ENCODE assay signal across 8 cellular contexts in genomic region chr16:54237-54581, GRCh38. TPM values are rescaled to one million over a fixed set of nuclear protein-coding genes. Genes with fewer than 3 reads are reported as not detected.
DNase-seq lines count a peak whose midpoint lies in the region; ATAC-seq, FAIRE-seq and TF ChIP-seq lines count a peak whose summit lies in the region.

No MANE protein-coding gene starts in this region.

- intact Hi-C loops in CD4-positive, alpha-beta memory T cell (cut with micrococcal nuclease) = no loop called here
- intact Hi-C loops in endothelial cell of umbilical vein (cut with micrococcal nuclease) = no loop called here
- intact Hi-C loops in ovary (cut with DNase I) = no loop called here

- H2AFZ ChIP-seq in OCI-LY1 (ENCODE audit: low read length) (no peak overlapping the region; the same call in 1 of the 2 replicates), endothelial cell of umbilical vein (ENCODE audit: low read depth, low read length) (peak overlapping the region; percentile 32)

- peaks cover 16 to 40% (median 24%) of the 10 kb centered on the region in 4 donors for H3K4me1 Mint-ChIP-seq in CD4-positive, alpha-beta memory T cell

- TF ChIP-seq EP300 in ovary (IDR thresholded peaks at IDR 0.05) = no peak

- H4K20me1 ChIP-seq in OCI-LY1 (ENCODE audit: insufficient read depth, low read length) = no peaks in the 10 kb centered on the region
- H4K20me1 ChIP-seq in endothelial cell of umbilical vein (replicated peaks; ENCODE audit: control insufficient read depth, extremely low read depth, insufficient read depth, low read length) = no peaks in the 10 kb centered on the region

- DNase-seq in CD4-positive, alpha-beta memory T cell = peak in 1 of 5 donors; percentile 20
- DNase-seq in endothelial cell of umbilical vein (ENCODE audit: low read depth, low spot score) (no peak), ovary (peak in 1 of 5 donors; percentile 22), GM19240 (ENCODE audit: insufficient read length, low spot score) (no peak), GM12891 (ENCODE audit: insufficient read length, low spot score) (no peak)

- peaks cover 14 to 23% of the 10 kb centered on the region in 2 donors for H3K36me3 Mint-ChIP-seq in CD4-positive, alpha-beta memory T cell

- H3K4me3 Mint-ChIP-seq in CD4-positive, alpha-beta memory T cell = peak overlapping the region; percentile 90 to 99 (median 97)

- TF ChIP-seq POLR2A in endothelial cell of umbilical vein (IDR thresholded peaks at IDR 0.05; ENCODE audit: low read depth, low read length) = no peak
- TF ChIP-seq POLR2A in ovary (IDR thresholded peaks at IDR 0.05) = no peak
- TF ChIP-seq POLR2A in GM12891 (IDR thresholded peaks at IDR 0.05; ENCODE audit: low read depth, low read length) = no peak

- peaks cover 29% of the 10 kb centered on the region for H3K4me1 ChIP-seq in CD4-positive, alpha-beta memory T cell (ENCODE audit: insufficient read depth, low read length)
- H3K4me1 ChIP-seq in OCI-LY1 (ENCODE audit: insufficient read depth, low read length, severe bottlenecking) (peaks cover 26% of the 10 kb centered on the region), endothelial cell of umbilical vein (ENCODE audit: control insufficient read depth, extremely low read depth, insufficient read depth, low read length) (peaks cover 5% of the 10 kb centered on the region), ovary (ENCODE audit: insufficient read depth) (peaks cover 2% of the 10 kb centered on the region)

- H3K27ac ChIP-seq in CD4-positive, alpha-beta memory T cell (ENCODE audit: low read depth, low read length) = peak overlapping the region; percentile 60
- H3K27ac ChIP-seq in OCI-LY1 (ENCODE audit: low read depth, low read length, poor library complexity, severe bottlenecking) (peak overlapping the region; percentile 43), endothelial cell of umbilical vein (ENCODE audit: insufficient read depth, low read depth, low read length) (no peak overlapping the region), ovary (peak overlapping the region in 1 of 2 donors; percentile 57)

- H3F3A ChIP-seq in OCI-LY1 (ENCODE audit: insufficient read depth, low read length) = no peaks in the 10 kb centered on the region

- FAIRE-seq in endothelial cell of umbilical vein (lab: Jason Lieb, UNC) (no peak), GM12891 (lab: Jason Lieb, UNC) (no peak)

- H3K27ac Mint-ChIP-seq in CD4-positive, alpha-beta memory T cell = peak overlapping the region in 5 of 7 donors; percentile 35 to 89 (median 69)

- H3K27me3 Mint-ChIP-seq in CD4-positive, alpha-beta memory T cell = no peaks in the 10 kb centered on the region

- BruUV-seq in endothelial cell of umbilical vein (replicated peaks; lab: Mats Ljungman, UMichigan) = TSS peak; percentile 13

- H3K36me3 ChIP-seq in CD4-positive, alpha-beta memory T cell (ENCODE audit: insufficient read depth, low read length) = peaks cover 11% of the 10 kb centered on the region
- H3K36me3 ChIP-seq in OCI-LY1 (ENCODE audit: insufficient read depth, low read length) (peaks cover 70% of the 10 kb centered on the region), endothelial cell of umbilical vein (ENCODE audit: control insufficient read depth in 2 of 2, extremely low read depth in 1 of 2, insufficient read depth in 2 of 2, low read length in 2 of 2) (peaks cover 0 to 29% of the 10 kb centered on the region in 2 experiments), ovary (no peaks in the 10 kb centered on the region)

- TF ChIP-seq CTCF in OCI-LY1 (IDR thresholded peaks at IDR 0.05; ENCODE audit: low read length) (no peak), endothelial cell of umbilical vein (IDR thresholded peaks at IDR 0.05; ENCODE audit: extremely low read depth in 1 of 2, insufficient read depth in 1 of 2, low read depth in 1 of 2, low read length in 2 of 2) (no peak), ovary (IDR thresholded peaks at IDR 0.05) (no peak)

- CTCF ChIA-PET in CD4-positive, alpha-beta memory T cell (lab: Charles Lee; ENCODE audit: partially characterized antibody) = interaction anchor here (2.1 kb wide), 3 partner anchors 9 to 128 kb away, joined by 5 to 10 read pairs (median 6); no protein-coding TSS in a partner anchor
- CTCF ChIA-PET in endothelial cell of umbilical vein (lab: Charles Lee) = interaction anchor here (1.2 to 1.7 kb wide), 3 partner anchors 11 to 43 kb away, joined by 3 to 20 read pairs (median 7); no protein-coding TSS in a partner anchor

- peak overlapping the region; percentile 57 to 84 for H3K4me3 ChIP-seq in CD4-positive, alpha-beta memory T cell (ENCODE audit: low read length in 2 of 2)
- H3K4me3 ChIP-seq in OCI-LY1 (ENCODE audit: low read depth, low read length, poor library complexity, severe bottlenecking) = peak overlapping the region; percentile 74
- H3K4me3 ChIP-seq in endothelial cell of umbilical vein (replicated peaks in 1 of 3; ENCODE audit: insufficient read depth in 1 of 3, low read depth in 1 of 3, low read length in 3 of 3) = peak overlapping the region; percentile 20 to 59 (median 49)
- H3K4me3 ChIP-seq in ovary = peak overlapping the region; percentile 69

- peaks cover 0 to 2% (median 0%) of the 10 kb centered on the region in 8 donors for H3K9me3 Mint-ChIP-seq in CD4-positive, alpha-beta memory T cell

- dilution Hi-C loops in endothelial cell of umbilical vein (cut with MboI; ENCODE audit: extremely low pct_ligation_motif_present, low sequenced_read_pairs) = no loop called here

- ATAC-seq in HG03354 (IDR thresholded peaks at IDR 0.05; ENCODE audit: poor library complexity, severe bottlenecking, unreplicated experiment) (no peak), HG03039 (IDR thresholded peaks at IDR 0.05; ENCODE audit: unreplicated experiment) (no peak)

- POLR2A ChIA-PET in CD4-positive, alpha-beta memory T cell (lab: Charles Lee; ENCODE audit: partially characterized antibody) = interaction anchor here (1.2 to 2.1 kb wide), 4 partner anchors 15 to 301 kb away, joined by 4 to 22 read pairs (median 8); partner anchors contain the start of genes FAM234A and MPG
- POLR2A ChIA-PET in endothelial cell of umbilical vein (lab: Charles Lee) = no interaction called here

- no peaks in the 10 kb centered on the region for H3K9me1 ChIP-seq in endothelial cell of umbilical vein (replicated peaks; ENCODE audit: control insufficient read depth, extremely low read depth, insufficient read depth, low read length)

- 29 to 41% (median 36%) methylated on average over 12 of the region's 12 CpGs for WGBS in ovary, 3 donors

- H3K9ac ChIP-seq in OCI-LY1 (ENCODE audit: low read length) (peak overlapping the region; percentile 95), endothelial cell of umbilical vein (replicated peaks; ENCODE audit: extremely low read depth, insufficient read depth, low read length) (peak overlapping the region; percentile 22)

- no peaks in the 10 kb centered on the region for H3K27me3 ChIP-seq in CD4-positive, alpha-beta memory T cell (ENCODE audit: insufficient read depth, low read length)
- H3K27me3 ChIP-seq in OCI-LY1 (ENCODE audit: insufficient read depth, low read length) (no peaks in the 10 kb centered on the region), endothelial cell of umbilical vein (ENCODE audit: control insufficient read depth in 2 of 2, insufficient read depth in 2 of 2, low read length in 2 of 2) (no peaks in the 10 kb centered on the region), ovary (no peaks in the 10 kb centered on the region)

- H3K4me2 ChIP-seq in OCI-LY1 (ENCODE audit: low read length) (peak overlapping the region; percentile 79), endothelial cell of umbilical vein (ENCODE audit: insufficient read depth, low read length) (peak overlapping the region; percentile 33)

- H3K79me2 ChIP-seq in OCI-LY1 (ENCODE audit: insufficient read depth, low read length) (peaks cover 26% of the 10 kb centered on the region), endothelial cell of umbilical vein (ENCODE audit: control insufficient read depth, insufficient read depth, low read length) (peaks cover 16% of the 10 kb centered on the region)

- H3K9me3 ChIP-seq in CD4-positive, alpha-beta memory T cell (ENCODE audit: control insufficient read depth in 1 of 2, low read length in 2 of 2) = no peaks in the 10 kb centered on the region
- no peaks in the 10 kb centered on the region for H3K9me3 ChIP-seq in OCI-LY1 (ENCODE audit: low read length)
- no peaks in the 10 kb centered on the region for H3K9me3 ChIP-seq in endothelial cell of umbilical vein (replicated peaks; ENCODE audit: control insufficient read depth, insufficient read depth, low read length)
- no peaks in the 10 kb centered on the region for H3K9me3 ChIP-seq in ovary

- no peaks in the 10 kb centered on the region for H3K9me2 ChIP-seq in OCI-LY1 (ENCODE audit: low read depth, low read length)

RNA-seq across cellular contexts. Expression of gene SNRNP25, which starts 0.6 kb away (rescaled TPM):
- 10 to 100 TPM in 1 of 2 experiments, 1 to 10 TPM in 1; 10.0 to 10.2 TPM for total RNA-seq in CD4-positive, alpha-beta memory T cell
- polyA plus RNA-seq in CD4-positive, alpha-beta memory T cell = 10 to 100 TPM; 12.5 to 20.1 TPM
- total RNA-seq in endothelial cell of umbilical vein = 41.8 and 50.2 TPM in 2 replicates
- 42.1 and 49.6 TPM in 2 replicates for polyA plus RNA-seq in endothelial cell of umbilical vein
- polyA plus RNA-seq in endothelial cell of umbilical vein (2011; cell fraction: cytosol; rRNA removed) = 76.4 and 84.8 TPM in 2 replicates
- polyA plus RNA-seq in endothelial cell of umbilical vein (2011; cell fraction: nucleus; rRNA removed) = 28.5 and 33.5 TPM in 2 replicates
- 54.9 and 59.2 TPM in 2 replicates for polyA plus RNA-seq in endothelial cell of umbilical vein (2012)
- polyA minus RNA-seq in endothelial cell of umbilical vein = 18.4 and 18.6 TPM in 2 replicates
- 18.6 TPM for polyA minus RNA-seq in endothelial cell of umbilical vein (2011; cell fraction: cytosol; rRNA and poly(A)+ RNA removed)
- 3.8 and 4.0 TPM in 2 replicates for polyA minus RNA-seq in endothelial cell of umbilical vein (2011; cell fraction: nucleus; rRNA and poly(A)+ RNA removed)
- total RNA-seq in ovary = 10 to 100 TPM; 12.8 to 27.8 (median 23.7) TPM
- 10 to 100 TPM; 26.9 to 35.7 TPM for polyA plus RNA-seq in ovary
- 60.0 TPM for polyA plus RNA-seq in GM12891 (2012; ENCODE audit: low read depth, missing spikeins)

RNA-seq across cellular contexts. Expression of gene POLR3K, which starts 0.8 kb away (rescaled TPM):
- total RNA-seq in CD4-positive, alpha-beta memory T cell = 10 to 100 TPM; 19.9 to 21.7 TPM
- 10 to 100 TPM; 41.5 to 43.1 TPM for polyA plus RNA-seq in CD4-positive, alpha-beta memory T cell
- total RNA-seq in endothelial cell of umbilical vein (18.4 and 20.6 TPM in 2 replicates), ovary (10 to 100 TPM in 3 of 7 donors, 1 to 10 TPM in 4; 3.7 to 11.0 (median 9.9) TPM)
- polyA plus RNA-seq in endothelial cell of umbilical vein (28.0 and 33.2 TPM in 2 replicates), ovary (10 to 100 TPM in 1 of 2 donors, 1 to 10 TPM in 1; 9.4 to 11.9 TPM)
- 32.9 and 42.4 TPM in 2 replicates for polyA plus RNA-seq in endothelial cell of umbilical vein (2011; cell fraction: cytosol; rRNA removed)
- 11.6 and 12.5 TPM in 2 replicates for polyA plus RNA-seq in endothelial cell of umbilical vein (2011; cell fraction: nucleus; rRNA removed)
- 25.5 and 35.5 TPM in 2 replicates for polyA plus RNA-seq in endothelial cell of umbilical vein (2012)
- polyA minus RNA-seq in endothelial cell of umbilical vein = 17.6 and 17.7 TPM in 2 replicates
- polyA minus RNA-seq in endothelial cell of umbilical vein (2011; cell fraction: cytosol; rRNA and poly(A)+ RNA removed) = 34.3 TPM
- 2.9 and 3.4 TPM in 2 replicates for polyA minus RNA-seq in endothelial cell of umbilical vein (2011; cell fraction: nucleus; rRNA and poly(A)+ RNA removed)
- polyA plus RNA-seq in GM12891 (2012; ENCODE audit: low read depth, missing spikeins) = 36.8 TPM

RNA-seq across cellular contexts. Expression of gene RHBDF1, which starts 18.2 kb away (rescaled TPM):
- total RNA-seq in CD4-positive, alpha-beta memory T cell = not detected
- not detected for polyA plus RNA-seq in CD4-positive, alpha-beta memory T cell
- total RNA-seq in endothelial cell of umbilical vein (55.1 and 57.0 TPM in 2 replicates), ovary (10 to 100 TPM; 22.6 to 76.0 (median 49.2) TPM)
- polyA plus RNA-seq in endothelial cell of umbilical vein (113 and 137 TPM in 2 replicates), ovary (10 to 100 TPM; 10.9 to 52.8 TPM)
- polyA plus RNA-seq in endothelial cell of umbilical vein (2011; cell fraction: cytosol; rRNA removed) = 36.3 and 43.7 TPM in 2 replicates
- 340 and 426 TPM in 2 replicates for polyA plus RNA-seq in endothelial cell of umbilical vein (2011; cell fraction: nucleus; rRNA removed)
- 43.3 and 52.5 TPM in 2 replicates for polyA plus RNA-seq in endothelial cell of umbilical vein (2012)
- polyA minus RNA-seq in endothelial cell of umbilical vein = 67.9 and 77.9 TPM in 2 replicates
- polyA minus RNA-seq in endothelial cell of umbilical vein (2011; cell fraction: cytosol; rRNA and poly(A)+ RNA removed) = 5.2 TPM
- polyA minus RNA-seq in endothelial cell of umbilical vein (2011; cell fraction: nucleus; rRNA and poly(A)+ RNA removed) = 70.9 and 84.9 TPM in 2 replicates
- polyA plus RNA-seq in GM12891 (2012; ENCODE audit: low read depth, missing spikeins) = 3.3 TPM

RNA-seq across cellular contexts. Expression of gene MPG, which starts 23.8 kb away (rescaled TPM):
- total RNA-seq in CD4-positive, alpha-beta memory T cell = 10 to 100 TPM; 30.7 TPM
- 10 to 100 TPM; 58.1 to 82.6 TPM for polyA plus RNA-seq in CD4-positive, alpha-beta memory T cell
- total RNA-seq in endothelial cell of umbilical vein = 68.1 and 70.5 TPM in 2 replicates
- 140 and 178 TPM in 2 replicates for polyA plus RNA-seq in endothelial cell of umbilical vein
- 54.6 and 92.5 TPM in 2 replicates for polyA plus RNA-seq in endothelial cell of umbilical vein (2011; cell fraction: cytosol; rRNA removed)
- 26.0 and 26.1 TPM in 2 replicates for polyA plus RNA-seq in endothelial cell of umbilical vein (2011; cell fraction: nucleus; rRNA removed)
- polyA plus RNA-seq in endothelial cell of umbilical vein (2012) = 48.5 and 63.0 TPM in 2 replicates
- 16.4 and 18.6 TPM in 2 replicates for polyA minus RNA-seq in endothelial cell of umbilical vein
- 38.9 TPM for polyA minus RNA-seq in endothelial cell of umbilical vein (2011; cell fraction: cytosol; rRNA and poly(A)+ RNA removed)
- polyA minus RNA-seq in endothelial cell of umbilical vein (2011; cell fraction: nucleus; rRNA and poly(A)+ RNA removed) = 4.2 and 14.6 TPM in 2 replicates
- total RNA-seq in ovary = 10 to 100 TPM; 42.5 to 90.9 (median 48.4) TPM
- polyA plus RNA-seq in ovary = 10 to 100 TPM in 1 of 2 donors, under 1 TPM in 1; 0.60 to 68.4 TPM
- polyA plus RNA-seq in GM12891 (2012; ENCODE audit: low read depth, missing spikeins) = 59.5 TPM

Comparison
In these comparisons a context has a peak if more than half of its experiments do, and no peak if none do; other contexts are left out.
1. RNA of gene RHBDF1, which starts 18.2 kb away (total RNA-seq): 55.1 to 57.0 TPM in endothelial cell of umbilical vein and 22.6 to 76.0 TPM in ovary; not detected in CD4-positive, alpha-beta memory T cell; every median in the first group is over 10 times any median in the second.
2. Peak in every context shown above with its lines, with median percentiles within 50 percentile points of each other: H3K4me3 ChIP-seq.